8 cellular contexts compared by ENCODE assay signal in genomic region chr19:57302020-57302465, GRCh38. TPM values are rescaled to one million over a fixed set of nuclear protein-coding genes. Genes with fewer than 3 reads are reported as not detected.
A peak's percentile ranks its signal among the peaks of the same experiment; 100 is the strongest.
DNase-seq lines count a peak whose midpoint lies in the region; ATAC-seq, FAIRE-seq and TF ChIP-seq lines count a peak whose summit lies in the region.

No MANE protein-coding gene starts in this region.

- H3K9me3 ChIP-seq in body of pancreas, result peaks cover 0 to 16% (median 0%) of the 10 kb centered on the region in 3 donors

- intact Hi-C loops in body of pancreas (cut with DNase I), result no loop called here

- 86% methylated on average over 1 of the region's 1 CpG; no CpG with 5 or more reads in 1 of the 2 donors for WGBS in body of pancreas, 2 donors

- no peaks in the 10 kb centered on the region for H3K4me1 ChIP-seq in body of pancreas

- DNase-seq in H4 (ENCODE audit: low spot score) (peak; percentile 83), RPMI7951 (ENCODE audit: low read depth) (peak; percentile 98), fibroblast of pulmonary artery (ENCODE audit: low read depth) (peak; percentile 97), smooth muscle cell of the brain vasculature (ENCODE audit: low read depth, low spot score) (peak; percentile 69), body of pancreas (no peak), D721Med (ENCODE audit: insufficient read length, low spot score) (no peak)
- no peak for DNase-seq in activated CD4-positive, CD25-positive, alpha-beta regulatory T cell treated with anti-CD3 and anti-CD28 coated beads, Interleukin-2, amount 50 U/mL, for 72 hours

- no peak overlapping the region for H3K27ac ChIP-seq in body of pancreas

- H3K27me3 ChIP-seq in body of pancreas, result no peaks in the 10 kb centered on the region

- peaks cover 0 to 2% of the 10 kb centered on the region in 2 donors for H3K36me3 ChIP-seq in body of pancreas (replicated peaks in 1 of 2; ENCODE audit: insufficient read depth in 1 of 2, low read depth in 2 of 2)

- no peak for FAIRE-seq in D721Med (lab: Jason Lieb, UNC)

- TF ChIP-seq POLR2A in body of pancreas (IDR thresholded peaks at IDR 0.05), result no peak

- H3K4me3 ChIP-seq in fibroblast of pulmonary artery (replicated peaks; ENCODE audit: low read depth, low read length) (no peak overlapping the region), body of pancreas (no peak overlapping the region)

- ATAC-seq in HG03457 (IDR thresholded peaks at IDR 0.05; ENCODE audit: unreplicated experiment) (no peak), body of pancreas (no peak)

- TF ChIP-seq CTCF in fibroblast of pulmonary artery (IDR thresholded peaks at IDR 0.05; ENCODE audit: low read length, missing control alignments) (peak; percentile 19), body of pancreas (IDR thresholded peaks at IDR 0.05) (no peak), D721Med (IDR thresholded peaks at IDR 0.05; ENCODE audit: insufficient read depth, missing control alignments) (no peak)

RNA-seq across cellular contexts. Expression of gene ZNF543, which starts 18.2 kb away (rescaled TPM):
- total RNA-seq in H4 (2014; rRNA removed; shearing (Covaris generic)), result 6.9 and 7.7 TPM in 2 replicates
- 5.9 and 6.6 TPM in 2 replicates for total RNA-seq in RPMI7951 (2014; rRNA removed; shearing (Covaris generic))
- 1 to 10 TPM in 1 of 2 donors, under 1 TPM in 1; 0.33 to 3.9 TPM for total RNA-seq in body of pancreas

RNA-seq across cellular contexts. Expression of gene ZNF460, which starts 21.8 kb away (rescaled TPM):
- total RNA-seq in H4 (2014; rRNA removed; shearing (Covaris generic)), result 29.7 and 30.4 TPM in 2 replicates
- total RNA-seq in RPMI7951 (2014; rRNA removed; shearing (Covaris generic)), result 24.6 and 27.5 TPM in 2 replicates
- total RNA-seq in body of pancreas, result 10 to 100 TPM; 22.7 to 30.1 TPM

RNA-seq across cellular contexts. Expression of gene ZNF304, which starts 49.0 kb away (rescaled TPM):
- 9.4 and 11.4 TPM in 2 replicates for total RNA-seq in H4 (2014; rRNA removed; shearing (Covaris generic))
- total RNA-seq in RPMI7951 (2014; rRNA removed; shearing (Covaris generic)), result 9.9 and 11.7 TPM in 2 replicates
- 1 to 10 TPM; 2.9 to 4.0 TPM for total RNA-seq in body of pancreas

Comparison
In these comparisons a context has a peak if more than half of its experiments do, and no peak if none do; other contexts are left out.
1. DNase-seq: peak in H4 (single experiment), RPMI7951 (single experiment), fibroblast of pulmonary artery (single experiment) and smooth muscle cell of the brain vasculature (single experiment); none in activated CD4-positive, CD25-positive, alpha-beta regulatory T cell treated with anti-CD3 and anti-CD28 coated beads, Interleukin-2, amount 50 U/mL, for 72 hours (single experiment), body of pancreas (0 of 4) and D721Med (single experiment).